20 cellular contexts compared by ENCODE assay signal in genomic region chr14:81449114-81449513, GRCh38. TPM values are rescaled to one million over a fixed set of nuclear protein-coding genes. Genes with fewer than 3 reads are reported as not detected.
DNase-seq lines count a peak whose midpoint lies in the region; ATAC-seq, FAIRE-seq and TF ChIP-seq lines count a peak whose summit lies in the region.
"Had no signal": no experiment of that assay in that cellular context is flagged by ENCODE, and none has a peak within 500 bp of the region (broad histone marks: within the 10 kb centered on the region; RNA-seq: fewer than 3 reads in every experiment).

No MANE protein-coding gene starts in this region.

- TF ChIP-seq CTCF in VCaP (conservative IDR thresholded peaks at IDR 0.05) (no peak), right atrium auricular region (IDR thresholded peaks at IDR 0.05) (no peak), pancreas (IDR thresholded peaks at IDR 0.05) (no peak)
- TF ChIP-seq CTCF in CD4-positive, alpha-beta T cell (IDR thresholded peaks at IDR 0.05), result no peak

- no peak overlapping the region for H3K4me3 Mint-ChIP-seq in CD4-positive, alpha-beta T cell
- H3K4me3 Mint-ChIP-seq: activated CD4-positive, alpha-beta T cell treated with anti-CD3 and anti-CD28 coated beads, Interleukin-2, amount 10 ng/mL, durations not matched to agents 7 days and 5 days; activated T-cell treated with anti-CD3 and anti-CD28 coated beads, Interleukin-2, amount 50 U/mL, for 72 hours; T-helper 17 cell had no signal

- no peaks in the 10 kb centered on the region for H3K9me3 Mint-ChIP-seq in CD4-positive, alpha-beta T cell
- H3K9me3 Mint-ChIP-seq: activated CD4-positive, alpha-beta T cell treated with anti-CD3 and anti-CD28 coated beads, Interleukin-2, amount 10 ng/mL, durations not matched to agents 7 days and 5 days; activated T-cell treated with anti-CD3 and anti-CD28 coated beads, Interleukin-2, amount 50 U/mL, for 72 hours had no signal

- intact Hi-C loops in pancreas (cut with DNase I), result no loop called here
- intact Hi-C loops in CD4-positive, alpha-beta T cell (cut with DNase I, micrococcal nuclease), result no loop called here

- no peak overlapping the region for H3K27ac ChIP-seq in BLaER1
- H3K27ac ChIP-seq in VCaP, result peak overlapping the region; percentile 55
- H3K27ac ChIP-seq in right atrium auricular region, result peak overlapping the region in 1 of 2 donors; percentile 60
- no peak overlapping the region for H3K27ac ChIP-seq in pancreas
- H3K27ac ChIP-seq in CD4-positive, alpha-beta T cell (ENCODE audit: low read depth, low read length), result no peak overlapping the region
- H3K27ac ChIP-seq: foreskin keratinocyte, neutrophil had no signal

- no peaks in the 10 kb centered on the region for H3K4me1 Mint-ChIP-seq in CD4-positive, alpha-beta T cell (ENCODE audit: low read depth)
- H3K4me1 Mint-ChIP-seq: T-helper 17 cell had no signal

- no peak overlapping the region for H3K9ac ChIP-seq in BLaER1

- CTCF ChIA-PET in CD4-positive, alpha-beta T cell (lab: Charles Lee), result no interaction called here

- H3K36me3 Mint-ChIP-seq in CD4-positive, alpha-beta T cell (ENCODE audit: low read depth), result no peaks in the 10 kb centered on the region

- H3K27ac Mint-ChIP-seq in CD4-positive, alpha-beta T cell, result no peak overlapping the region
- H3K27ac Mint-ChIP-seq: activated CD4-positive, alpha-beta T cell treated with anti-CD3 and anti-CD28 coated beads, Interleukin-2, amount 10 ng/mL, durations not matched to agents 7 days and 5 days; activated T-cell treated with anti-CD3 and anti-CD28 coated beads, Interleukin-2, amount 50 U/mL, for 72 hours; T-helper 17 cell had no signal

- WGBS in pancreas, 2 donors, result 6 to 7% methylated on average over 4 of the region's 4 CpGs

- peak in 3 of 4 donors; percentile 24 to 27 (median 24) for ATAC-seq in pancreas
- no peak for ATAC-seq in HG03280 (IDR thresholded peaks at IDR 0.05; ENCODE audit: unreplicated experiment)
- no peak for ATAC-seq in CD4-positive, alpha-beta T cell (ENCODE audit: poor library complexity)
- ATAC-seq: activated T-cell treated with anti-CD3 and anti-CD28 coated beads, Interleukin-2, amount 50 U/mL, for 72 hours; GM12878; T-helper 17 cell had no signal

- no peaks in the 10 kb centered on the region for H3K27me3 ChIP-seq in BLaER1
- H3K27me3 ChIP-seq in right atrium auricular region, result no peaks in the 10 kb centered on the region
- peaks cover 0 to 5% (median 0%) of the 10 kb centered on the region in 4 donors for H3K27me3 ChIP-seq in pancreas
- H3K27me3 ChIP-seq in CD4-positive, alpha-beta T cell (ENCODE audit: control insufficient read depth, insufficient read depth, low read length), result peaks cover 10% of the 10 kb centered on the region

- H3K27me3 Mint-ChIP-seq in CD4-positive, alpha-beta T cell, result peaks cover 20% of the 10 kb centered on the region

- FAIRE-seq in pancreas (lab: Jason Lieb, UNC), result no peak
- FAIRE-seq: GM12878, GM19239 had no signal

- H3K9me3 ChIP-seq in BLaER1 (peaks cover 3% of the 10 kb centered on the region; the same call in 1 of the 2 replicates), right atrium auricular region (no peaks in the 10 kb centered on the region), pancreas (no peaks in the 10 kb centered on the region)
- no peaks in the 10 kb centered on the region for H3K9me3 ChIP-seq in CD4-positive, alpha-beta T cell (ENCODE audit: control insufficient read depth, low read length)
- H3K9me3 ChIP-seq: neutrophil had no signal

- POLR2A ChIA-PET in CD4-positive, alpha-beta T cell (lab: Charles Lee), result no interaction called here

- H4K20me1 ChIP-seq in BLaER1, result no peaks in the 10 kb centered on the region

- H3K36me3 ChIP-seq in BLaER1, result no peaks in the 10 kb centered on the region
- no peaks in the 10 kb centered on the region for H3K36me3 ChIP-seq in right atrium auricular region
- no peaks in the 10 kb centered on the region for H3K36me3 ChIP-seq in pancreas
- H3K36me3 ChIP-seq: neutrophil had no signal

- H3K4me1 ChIP-seq in BLaER1 (peaks cover 38% of the 10 kb centered on the region), right atrium auricular region (peaks cover 0 to 19% of the 10 kb centered on the region in 2 donors), pancreas (no peaks in the 10 kb centered on the region)
- H3K4me1 ChIP-seq: foreskin keratinocyte had no signal

- DNase-seq in right atrium auricular region (ENCODE audit: low spot score), result peak; percentile 75
- DNase-seq in pancreas, result no peak
- DNase-seq in NCI-H2196 (lab: John Stamatoyannopoulos, UW; ENCODE audit: unreplicated experiment), result no peak
- DNase-seq in NCI-H2029 (lab: John Stamatoyannopoulos, UW), result no peak
- DNase-seq in CD4-positive, alpha-beta T cell, result no peak
- DNase-seq: activated CD4-positive, alpha-beta T cell treated with anti-CD3 and anti-CD28 coated beads, Interleukin-2, amount 10 ng/mL, durations not matched to agents 7 days and 5 days; activated T-cell treated with anti-CD3 and anti-CD28 coated beads, Interleukin-2, amount 50 U/mL, for 72 hours; DMS53; effector CD4-positive, alpha-beta T cell; foreskin keratinocyte; kidney glomerular epithelial cell; NCI-H2029 treated with DMSO at 0.1 percent for 48 hours; stimulated activated CD4-positive, alpha-beta T cell treated with anti-CD3 and anti-CD28 coated beads, Interleukin-1b, Interleukin-23, amount 100 ng/mL, for 48 hours; T-helper 17 cell had no signal

- peak overlapping the region; percentile 82; the same call in 1 of the 2 replicates for H3K4me2 ChIP-seq in BLaER1

- H3K4me3 ChIP-seq in BLaER1, result no peak overlapping the region
- no peak overlapping the region for H3K4me3 ChIP-seq in right atrium auricular region
- H3K4me3 ChIP-seq in pancreas, result no peak overlapping the region
- H3K4me3 ChIP-seq: GM12878 had no signal

RNA-seq across cellular contexts. Expression of gene STON2, which starts 49.0 kb away (rescaled TPM):
- total RNA-seq in right atrium auricular region, result 10 to 100 TPM in 1 of 2 donors, 1 to 10 TPM in 1; 8.6 to 14.1 TPM
- total RNA-seq in pancreas, result 1 to 10 TPM; 1.0 to 4.6 (median 2.8) TPM
- polyA plus RNA-seq in pancreas, result 1 to 10 TPM in 1 of 2 donors, under 1 TPM in 1; 0.76 to 1.7 TPM
- total RNA-seq in CD4-positive, alpha-beta T cell, result not detected

Comparison
In these comparisons a context has a peak if more than half of its experiments do, and no peak if none do; other contexts are left out.
1. ATAC-seq: peak in pancreas (3 of 4); none in HG03280 (single experiment) and CD4-positive, alpha-beta T cell (single experiment).